Comparison of ENCODE assay signal across 7 cellular contexts in the genomic region with DNA sequence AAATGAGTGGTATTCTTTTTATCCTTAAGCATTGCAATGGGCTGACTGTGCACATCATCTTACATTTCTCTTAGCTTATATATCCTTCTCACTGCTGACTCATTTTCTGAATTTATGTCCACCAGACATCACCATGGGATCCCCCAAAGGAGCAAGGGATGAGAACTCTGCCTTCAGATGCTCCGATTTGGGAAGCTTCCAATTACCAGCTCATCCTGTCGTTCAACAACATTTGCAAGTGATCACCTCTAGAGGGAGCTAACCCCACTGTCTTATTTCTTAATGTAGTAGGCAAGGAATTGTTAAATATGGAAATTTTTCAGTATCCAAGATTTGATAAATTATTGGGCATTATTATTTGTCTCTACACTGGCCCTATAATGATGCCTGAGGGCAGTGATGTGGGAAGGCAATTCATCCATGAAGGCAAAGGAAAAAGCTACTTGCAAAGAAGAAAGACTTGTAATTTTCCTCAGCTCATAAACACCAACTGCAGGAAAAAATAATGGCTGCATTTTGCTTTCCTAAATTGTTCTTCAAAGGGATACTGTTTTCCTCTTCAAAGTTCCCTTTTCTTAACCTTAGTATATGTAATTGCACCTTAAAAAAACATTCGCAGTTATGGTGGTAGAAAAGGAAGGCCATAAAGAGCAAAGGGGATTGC.
DNase-seq lines count a peak whose midpoint lies in the region; ATAC-seq and TF ChIP-seq lines count a peak whose summit lies in the region.

No MANE protein-coding gene starts in this region.

- ATAC-seq in activated CD8-positive, alpha-beta T cell treated with anti-CD3 and anti-CD28 coated beads, Interleukin-2, amount 10 ng/mL, durations not matched to agents 7 days and 5 days, result no peak

- intact Hi-C loops in activated T-helper 1 cell treated with anti-CD3 and anti-CD28 coated beads, Interleukin-12 subunit alpha, Interleukin-12 subunit beta, Interleukin-2, Interleukin-4 antibody, amounts not matched to agents 30 ng/mL and 10 ng/mL and 1 ng/mL, durations not matched to agents 14 hours and 24 hours and 36 hours (cut with micrococcal nuclease), result loop anchor here (5.0 kb wide), 1 partner anchor 789 kb away; no protein-coding TSS in a partner anchor

- CTCF ChIA-PET in activated CD8-positive, alpha-beta T cell treated with anti-CD3 and anti-CD28 coated beads, Interleukin-2, amount 10 ng/mL, durations not matched to agents 7 days and 5 days (lab: Charles Lee), result interaction anchor here (0.8 to 7.1 kb wide), 19 partner anchors 8 to 208 kb away, joined by 3 to 69 read pairs (median 5); no protein-coding TSS in a partner anchor

- no peaks in the 10 kb centered on the region for H3K9me3 Mint-ChIP-seq in activated CD8-positive, alpha-beta T cell treated with anti-CD3 and anti-CD28 coated beads, Interleukin-2, amount 10 ng/mL, durations not matched to agents 7 days and 5 days (ENCODE audit: insufficient read depth)
- H3K9me3 Mint-ChIP-seq in activated T-helper 1 cell treated with anti-CD3 and anti-CD28 coated beads, Interleukin-12 subunit alpha, Interleukin-12 subunit beta, Interleukin-2, Interleukin-4 antibody, amounts not matched to agents 30 ng/mL and 10 ng/mL and 1 ng/mL, durations not matched to agents 14 hours and 24 hours and 36 hours, result no peaks in the 10 kb centered on the region

- H3K27ac Mint-ChIP-seq in activated CD8-positive, alpha-beta T cell treated with anti-CD3 and anti-CD28 coated beads, Interleukin-2, amount 10 ng/mL, durations not matched to agents 7 days and 5 days, result no peak overlapping the region
- H3K27ac Mint-ChIP-seq in activated T-helper 1 cell treated with anti-CD3 and anti-CD28 coated beads, Interleukin-12 subunit alpha, Interleukin-12 subunit beta, Interleukin-2, Interleukin-4 antibody, amounts not matched to agents 30 ng/mL and 10 ng/mL and 1 ng/mL, durations not matched to agents 14 hours and 24 hours and 36 hours, result no peak overlapping the region

- H3K27me3 ChIP-seq in kidney epithelial cell (ENCODE audit: control insufficient read depth, insufficient read depth, low read length), result no peaks in the 10 kb centered on the region

- TF ChIP-seq CTCF in GM12872 (IDR thresholded peaks at IDR 0.05; ENCODE audit: insufficient read depth, low read depth, low read length), result peak; percentile 67
- peak; percentile 73 for TF ChIP-seq CTCF in kidney epithelial cell (IDR thresholded peaks at IDR 0.05; ENCODE audit: insufficient read depth, low read length, poor library complexity, severe bottlenecking)

- H3K4me3 Mint-ChIP-seq in activated CD8-positive, alpha-beta T cell treated with anti-CD3 and anti-CD28 coated beads, Interleukin-2, amount 10 ng/mL, durations not matched to agents 7 days and 5 days, result no peak overlapping the region
- H3K4me3 Mint-ChIP-seq in activated T-helper 1 cell treated with anti-CD3 and anti-CD28 coated beads, Interleukin-12 subunit alpha, Interleukin-12 subunit beta, Interleukin-2, Interleukin-4 antibody, amounts not matched to agents 30 ng/mL and 10 ng/mL and 1 ng/mL, durations not matched to agents 14 hours and 24 hours and 36 hours, result no peak overlapping the region

- POLR2A ChIA-PET in activated CD8-positive, alpha-beta T cell treated with anti-CD3 and anti-CD28 coated beads, Interleukin-2, amount 10 ng/mL, durations not matched to agents 7 days and 5 days (lab: Charles Lee), result no interaction called here

- H3K4me1 Mint-ChIP-seq in activated CD8-positive, alpha-beta T cell treated with anti-CD3 and anti-CD28 coated beads, Interleukin-2, amount 10 ng/mL, durations not matched to agents 7 days and 5 days (ENCODE audit: low read depth), result no peaks in the 10 kb centered on the region
- no peaks in the 10 kb centered on the region for H3K4me1 Mint-ChIP-seq in activated T-helper 1 cell treated with anti-CD3 and anti-CD28 coated beads, Interleukin-12 subunit alpha, Interleukin-12 subunit beta, Interleukin-2, Interleukin-4 antibody, amounts not matched to agents 30 ng/mL and 10 ng/mL and 1 ng/mL, durations not matched to agents 14 hours and 24 hours and 36 hours (ENCODE audit: low read depth)

- no peak overlapping the region for H3K4me3 ChIP-seq in kidney epithelial cell (ENCODE audit: low read depth, low read length)

- no peaks in the 10 kb centered on the region for H3K27me3 Mint-ChIP-seq in activated CD8-positive, alpha-beta T cell treated with anti-CD3 and anti-CD28 coated beads, Interleukin-2, amount 10 ng/mL, durations not matched to agents 7 days and 5 days (ENCODE audit: low read depth)
- H3K27me3 Mint-ChIP-seq in activated T-helper 1 cell treated with anti-CD3 and anti-CD28 coated beads, Interleukin-12 subunit alpha, Interleukin-12 subunit beta, Interleukin-2, Interleukin-4 antibody, amounts not matched to agents 30 ng/mL and 10 ng/mL and 1 ng/mL, durations not matched to agents 14 hours and 24 hours and 36 hours (ENCODE audit: insufficient read depth), result no peaks in the 10 kb centered on the region

- no peaks in the 10 kb centered on the region for H3K36me3 Mint-ChIP-seq in activated CD8-positive, alpha-beta T cell treated with anti-CD3 and anti-CD28 coated beads, Interleukin-2, amount 10 ng/mL, durations not matched to agents 7 days and 5 days (ENCODE audit: low read depth)
- no peaks in the 10 kb centered on the region for H3K36me3 Mint-ChIP-seq in activated T-helper 1 cell treated with anti-CD3 and anti-CD28 coated beads, Interleukin-12 subunit alpha, Interleukin-12 subunit beta, Interleukin-2, Interleukin-4 antibody, amounts not matched to agents 30 ng/mL and 10 ng/mL and 1 ng/mL, durations not matched to agents 14 hours and 24 hours and 36 hours (ENCODE audit: low read depth)

- DNase-seq in HS-27A (ENCODE audit: low read depth) (peak; percentile 78), kidney epithelial cell (ENCODE audit: low read depth) (no peak), epidermal melanocyte (ENCODE audit: insufficient read length, low spot score) (no peak)
- peak; percentile 22 for DNase-seq in activated CD8-positive, alpha-beta T cell treated with anti-CD3 and anti-CD28 coated beads, Interleukin-2, amount 10 ng/mL, durations not matched to agents 7 days and 5 days
- DNase-seq in activated T-helper 1 cell treated with anti-CD3 and anti-CD28 coated beads, Interleukin-12 subunit alpha, Interleukin-12 subunit beta, Interleukin-2, Interleukin-4 antibody, amounts not matched to agents 30 ng/mL and 10 ng/mL and 1 ng/mL, durations not matched to agents 14 hours and 24 hours and 36 hours (ENCODE audit: low spot score), result no peak
- DNase-seq in activated effector memory CD4-positive, alpha-beta T cell treated with anti-CD3 and anti-CD28 coated beads, Interleukin-2, amount 50 U/mL, for 16 hours, result no peak

- no peaks in the 10 kb centered on the region for H3K36me3 ChIP-seq in kidney epithelial cell (ENCODE audit: control insufficient read depth, insufficient read depth, low read length)

Comparison
In these comparisons a context has a peak if more than half of its experiments do, and no peak if none do; other contexts are left out.
1. DNase-seq: peak in HS-27A (single experiment) and activated CD8-positive, alpha-beta T cell treated with anti-CD3 and anti-CD28 coated beads, Interleukin-2, amount 10 ng/mL, durations not matched to agents 7 days and 5 days (single experiment); none in kidney epithelial cell (single experiment), activated T-helper 1 cell treated with anti-CD3 and anti-CD28 coated beads, Interleukin-12 subunit alpha, Interleukin-12 subunit beta, Interleukin-2, Interleukin-4 antibody, amounts not matched to agents 30 ng/mL and 10 ng/mL and 1 ng/mL, durations not matched to agents 14 hours and 24 hours and 36 hours (single experiment), epidermal melanocyte (single experiment) and activated effector memory CD4-positive, alpha-beta T cell treated with anti-CD3 and anti-CD28 coated beads, Interleukin-2, amount 50 U/mL, for 16 hours (single experiment).